In genomic region chr1:218355269-218355668, GRCh38 we compare ENCODE assay signal across 29 cellular contexts.
"Had no signal": no experiment of that assay in that cellular context is flagged by ENCODE, and none has a peak within 500 bp of the region (broad histone marks: within the 10 kb centered on the region; RNA-seq: fewer than 3 reads in every experiment).

No MANE protein-coding gene starts in this region.

- H3K4me3 Mint-ChIP-seq: memory B cell; mesothelial cell of epicardium; natural killer cell treated with Interleukin-12 subunit alpha and Interleukin-12 subunit beta and Interleukin-15 and Interleukin-18, amount 100 ng/mL, for 72 hours; neural progenitor cell; stimulated activated naive B cell treated with anti-CD40 and anti-IgM and Interleukin-4, amounts not matched to agents 10 μg/mL and 1 μg/mL and 100 μg/mL, for 72 hours; stimulated activated naive CD8-positive, alpha-beta T cell treated with anti-CD3 and anti-CD28 coated beads, Interleukin-15, Interleukin-2, amounts not matched to agents 100 ng/mL and 50 ng/mL, for 24 hours had no signal

- H3K27me3 Mint-ChIP-seq: memory B cell; naive B cell; stimulated activated naive B cell treated with anti-CD40 and anti-IgM and Interleukin-4, amounts not matched to agents 10 μg/mL and 1 μg/mL and 100 μg/mL, for 72 hours had no signal

- H3K27ac ChIP-seq: coronary artery, esophagus muscularis mucosa, foreskin keratinocyte, neural progenitor cell, prostate gland, skin epidermis, spleen, suprapubic skin, transverse colon, upper lobe of right lung, uterus had no signal

- H3K4me1 ChIP-seq: neural progenitor cell, prostate gland, uterus had no signal

- H3K36me3 ChIP-seq: esophagus muscularis mucosa, neural progenitor cell, prostate gland, sigmoid colon, spleen, suprapubic skin, transverse colon, upper lobe of right lung, uterus had no signal

- ATAC-seq: foreskin keratinocyte; left lobe of liver; mucosa of descending colon; natural killer cell treated with Interleukin-12 subunit alpha and Interleukin-12 subunit beta and Interleukin-15 and Interleukin-18, amount 100 ng/mL, for 72 hours; right cardiac atrium; stimulated activated naive B cell treated with anti-CD40 and anti-IgM and Interleukin-4, amounts not matched to agents 10 μg/mL and 1 μg/mL and 100 μg/mL, for 72 hours; upper lobe of right lung had no signal

- H2AFZ ChIP-seq: neural progenitor cell had no signal

- H3K4me3 ChIP-seq: coronary artery, esophagus muscularis mucosa, lung, mucosa of descending colon, neural progenitor cell, prostate gland, sigmoid colon, skin epidermis, spleen, suprapubic skin, transverse colon, upper lobe of right lung, uterus had no signal

- H3K27ac Mint-ChIP-seq: memory B cell; mesothelial cell of epicardium; naive B cell; natural killer cell treated with Interleukin-12 subunit alpha and Interleukin-12 subunit beta and Interleukin-15 and Interleukin-18, amount 100 ng/mL, for 72 hours; neural progenitor cell; stimulated activated naive B cell treated with anti-CD40 and anti-IgM and Interleukin-4, amounts not matched to agents 10 μg/mL and 1 μg/mL and 100 μg/mL, for 72 hours; stimulated activated naive CD8-positive, alpha-beta T cell treated with anti-CD3 and anti-CD28 coated beads, Interleukin-15, Interleukin-2, amounts not matched to agents 100 ng/mL and 50 ng/mL, for 24 hours had no signal

- H3K36me3 Mint-ChIP-seq: memory B cell; mesothelial cell of epicardium; naive B cell; natural killer cell treated with Interleukin-12 subunit alpha and Interleukin-12 subunit beta and Interleukin-15 and Interleukin-18, amount 100 ng/mL, for 72 hours; neural progenitor cell; stimulated activated naive B cell treated with anti-CD40 and anti-IgM and Interleukin-4, amounts not matched to agents 10 μg/mL and 1 μg/mL and 100 μg/mL, for 72 hours had no signal

- H3K27me3 ChIP-seq: esophagus muscularis mucosa, foreskin keratinocyte, neural progenitor cell, sigmoid colon, spleen, suprapubic skin, transverse colon, upper lobe of right lung, uterus had no signal

- H3K9ac ChIP-seq: neural progenitor cell had no signal

- H3K4me2 ChIP-seq: neural progenitor cell had no signal

- H3K9me3 ChIP-seq: esophagus muscularis mucosa, mucosa of descending colon, prostate gland, sigmoid colon, spleen, suprapubic skin, transverse colon, upper lobe of right lung, uterus had no signal

- H3K4me1 Mint-ChIP-seq: neural progenitor cell had no signal

- DNase-seq: dermis blood vessel endothelial cell; effector memory CD4-positive, alpha-beta T cell; foreskin keratinocyte; glutamatergic neuron; hypothalamus; mucosa of descending colon; naive B cell; right cardiac atrium; sigmoid colon; spleen; stimulated activated CD4-positive, alpha-beta T cell treated with anti-CD3 and anti-CD28 coated beads, Interleukin-4, amount 100 ng/mL, for 4 hours; stimulated activated naive B cell treated with anti-CD40 and anti-IgM and Interleukin-4, amounts not matched to agents 10 μg/mL and 1 μg/mL and 100 μg/mL, for 72 hours; transverse colon; upper lobe of right lung; uterus had no signal

- H3K9me3 Mint-ChIP-seq: memory B cell; mesothelial cell of epicardium; naive B cell; natural killer cell treated with Interleukin-12 subunit alpha and Interleukin-12 subunit beta and Interleukin-15 and Interleukin-18, amount 100 ng/mL, for 72 hours; neural progenitor cell; stimulated activated naive B cell treated with anti-CD40 and anti-IgM and Interleukin-4, amounts not matched to agents 10 μg/mL and 1 μg/mL and 100 μg/mL, for 72 hours; stimulated activated naive CD8-positive, alpha-beta T cell treated with anti-CD3 and anti-CD28 coated beads, Interleukin-15, Interleukin-2, amounts not matched to agents 100 ng/mL and 50 ng/mL, for 24 hours had no signal

- FAIRE-seq: endothelial cell of umbilical vein, keratinocyte had no signal
